ENCODE assay signal across 15 cellular contexts in the genomic region with DNA sequence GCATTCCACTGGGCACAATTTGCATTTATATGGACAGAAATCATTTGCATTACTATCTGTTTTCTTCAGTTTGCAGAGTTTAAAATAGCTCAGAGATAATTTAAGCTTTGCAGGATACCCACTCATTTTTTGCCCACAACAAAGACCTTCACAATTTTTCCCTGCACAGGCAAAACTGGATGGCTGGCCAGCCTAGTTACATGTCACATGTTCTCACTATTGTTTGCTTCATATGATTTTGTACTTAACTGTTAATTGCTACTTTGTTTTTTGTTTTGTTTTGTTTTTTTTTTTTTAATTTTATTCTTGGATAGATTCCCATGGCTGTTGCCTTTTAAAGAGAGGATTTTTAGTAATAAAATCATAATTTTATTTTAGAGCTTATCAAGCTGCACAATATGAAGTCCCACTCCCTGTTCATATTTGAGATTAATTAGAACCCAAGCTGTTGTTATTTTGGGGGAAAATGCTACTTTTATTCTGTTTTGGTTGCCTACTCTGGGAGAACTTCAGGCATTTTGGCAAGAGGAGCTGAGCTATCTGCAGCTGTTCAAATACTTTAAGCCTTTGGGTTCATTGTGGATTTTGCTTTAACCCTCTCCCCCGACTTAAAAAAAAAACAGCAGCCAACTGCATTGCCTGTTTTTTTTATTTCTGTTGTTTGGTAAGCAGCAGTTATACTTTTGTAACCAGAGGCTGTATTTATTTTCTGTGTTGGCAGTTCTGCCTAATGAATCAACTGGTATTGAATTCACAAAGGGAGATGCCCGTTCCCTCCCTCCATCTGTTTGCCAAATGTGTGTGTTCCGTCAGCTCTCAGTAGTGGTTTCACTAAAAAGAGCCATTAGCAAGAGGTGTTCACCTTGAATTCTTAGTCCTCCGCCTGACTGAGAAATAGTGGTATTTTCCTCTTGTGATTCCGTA.
DNase-seq lines count a peak whose midpoint lies in the region; ATAC-seq and TF ChIP-seq lines count a peak whose summit lies in the region.
"Had no signal": no experiment of that assay in that cellular context is flagged by ENCODE, and none has a peak within 500 bp of the region (broad histone marks: within the 10 kb centered on the region; RNA-seq: fewer than 3 reads in every experiment).

No MANE protein-coding gene starts in this region.

- DNase-seq in H9 = no peak
- peak; percentile 76 for DNase-seq in NCI-H2029 treated with DMSO at 0.1 percent for 48 hours (lab: John Stamatoyannopoulos, UW)
- peak; percentile 14 to 38 (median 27) for DNase-seq in body of pancreas
- DNase-seq in pons (ENCODE audit: low spot score) = peak; percentile 27
- DNase-seq in GM13976 (ENCODE audit: low spot score) = no peak
- DNase-seq in OCI-LY7 (ENCODE audit: low spot score) = no peak
- DNase-seq: activated CD8-positive, alpha-beta memory T cell treated with anti-CD3 and anti-CD28 coated beads, Interleukin-2, amount 50 U/mL, for 48 hours; amniotic stem cell; Calu3; effector CD8-positive, alpha-beta T cell; head of caudate nucleus; stimulated activated naive CD4-positive, alpha-beta T cell treated with Interleukin-2 at 50 U/mL for 16 hours had no signal

- WGBS in H9 (ENCODE audit: extremely low coverage, insufficient read length, low lambda C conversion rate) = no CpG with 5 or more reads among the region's 5 CpGs
- 19 to 26% methylated on average over 5 of the region's 5 CpGs for WGBS in body of pancreas, 2 donors

- no peak overlapping the region for H2BK20ac ChIP-seq in H9 (ENCODE audit: low read depth, low read length, poor library complexity, severe bottlenecking)

- H4K20me1 ChIP-seq in H9 (ENCODE audit: control insufficient read depth, insufficient read depth, insufficient read length) (no peaks in the 10 kb centered on the region), OCI-LY7 (ENCODE audit: insufficient read depth, low read length) (no peaks in the 10 kb centered on the region)

- TF ChIP-seq CTCF in H9 (conservative IDR thresholded peaks at IDR 0.05) (no peak), body of pancreas (IDR thresholded peaks at IDR 0.05) (no peak), GM13976 (IDR thresholded peaks at IDR 0.05; ENCODE audit: borderline replicate concordance, control extremely low read depth, extremely low read depth, insufficient read depth, missing control alignments) (no peak), OCI-LY7 (conservative IDR thresholded peaks at IDR 0.05; ENCODE audit: low read length) (no peak)

- no peak for TF ChIP-seq POLR2A in body of pancreas (IDR thresholded peaks at IDR 0.05)

- in situ Hi-C loops in GM13976 (cut with MboI; ENCODE audit: low sequenced_read_pairs, unreplicated experiment) = no loop called here

- H3K23ac ChIP-seq in H9 (ENCODE audit: insufficient read length, low read depth, low read length) = no peak overlapping the region

- POLR2A ChIA-PET in OCI-LY7 (lab: Charles Lee) = interaction anchor here (0.7 to 1.0 kb wide), 2 partner anchors 11 to 42 kb away, joined by 3 to 4 read pairs; no protein-coding TSS in a partner anchor

- no peak overlapping the region for H2BK15ac ChIP-seq in H9 (ENCODE audit: low read depth, low read length)

- no peak overlapping the region for H3T11ph ChIP-seq in H9 (ENCODE audit: low read length)

- H4K5ac ChIP-seq in H9 (ENCODE audit: insufficient read length, low read depth, low read length) = no peak overlapping the region

- intact Hi-C loops in body of pancreas (cut with DNase I) (no loop called here), OCI-LY7 (cut with micrococcal nuclease; ENCODE audit: unreplicated experiment) (no loop called here)

- no peaks in the 10 kb centered on the region for H3K27me3 Mint-ChIP-seq in H9 (ENCODE audit: low read depth)

- no peak overlapping the region for H3K56ac ChIP-seq in H9 (ENCODE audit: insufficient read length, low read depth, low read length)

- H3K36me3 ChIP-seq in body of pancreas (replicated peaks in 1 of 2; ENCODE audit: insufficient read depth in 1 of 2, low read depth in 2 of 2) (no peaks in the 10 kb centered on the region), OCI-LY7 (ENCODE audit: insufficient read depth, low read length) (no peaks in the 10 kb centered on the region)

- H2BK5ac ChIP-seq in H9 (ENCODE audit: insufficient read length, low read length) = no peak overlapping the region

- H2AFZ ChIP-seq in H9 (ENCODE audit: low read length) = no peak overlapping the region
- no peak overlapping the region for H2AFZ ChIP-seq in OCI-LY7 (ENCODE audit: low read length)

- H3K36me3 Mint-ChIP-seq in H9 (ENCODE audit: insufficient read depth in 1 of 3, low read depth in 3 of 3) = peaks cover 8 to 20% (median 15%) of the 10 kb centered on the region in 3 experiments; a peak in 6 of 7 replicates

- no peak overlapping the region for H3K4me3 ChIP-seq in body of pancreas
- no peak overlapping the region for H3K4me3 ChIP-seq in OCI-LY7 (ENCODE audit: low read depth, low read length, poor library complexity, severe bottlenecking)
- H3K4me3 ChIP-seq: SK-N-MC had no signal

- H3K18ac ChIP-seq in H9 (ENCODE audit: insufficient read length, low read depth, low read length) = no peak overlapping the region

- H4K8ac ChIP-seq in H9 (replicated peaks; ENCODE audit: insufficient read length, low read depth, low read length) = no peak overlapping the region

- H3K9me3 ChIP-seq in H9 (ENCODE audit: control insufficient read depth, low read depth, low read length) = no peaks in the 10 kb centered on the region
- no peaks in the 10 kb centered on the region for H3K9me3 ChIP-seq in body of pancreas
- H3K9me3 ChIP-seq in OCI-LY7 (ENCODE audit: low read length) = no peaks in the 10 kb centered on the region

- H3K9me2 ChIP-seq in OCI-LY7 (ENCODE audit: insufficient read depth, low read length) = no peaks in the 10 kb centered on the region

- H3K79me1 ChIP-seq in H9 (ENCODE audit: insufficient read depth, low read depth, low read length, poor library complexity, severe bottlenecking) = no peaks in the 10 kb centered on the region

- H4K91ac ChIP-seq in H9 (ENCODE audit: insufficient read length, low read depth, low read length) = no peak overlapping the region

- no peak overlapping the region for H3K14ac ChIP-seq in H9 (ENCODE audit: insufficient read depth, low read length)

- H3K79me2 ChIP-seq in H9 (ENCODE audit: insufficient read depth, low read length) = no peaks in the 10 kb centered on the region
- no peaks in the 10 kb centered on the region for H3K79me2 ChIP-seq in OCI-LY7 (ENCODE audit: insufficient read depth, low read depth, low read length)

- H3K4me1 Mint-ChIP-seq in H9 = peaks cover 29 to 33% of the 10 kb centered on the region in 2 experiments

- no peak overlapping the region for H3K4ac ChIP-seq in H9 (ENCODE audit: low read depth, low read length)

- no peak overlapping the region for H2BK12ac ChIP-seq in H9 (ENCODE audit: insufficient read length, low read depth, low read length)

- H3K23me2 ChIP-seq in H9 (ENCODE audit: insufficient read length, low read depth, low read length, poor library complexity, severe bottlenecking) = no peaks in the 10 kb centered on the region

- no peak overlapping the region for H2AK5ac ChIP-seq in H9 (ENCODE audit: insufficient read length, low read length)

- H3K4me2 ChIP-seq in H9 (ENCODE audit: insufficient read depth, insufficient read length, low read length) (no peak overlapping the region), OCI-LY7 (ENCODE audit: low read length) (no peak overlapping the region)

- CTCF ChIA-PET in OCI-LY7 (lab: Charles Lee; ENCODE audit: unreplicated experiment) = no interaction called here

- no TSS peak for BruUV-seq in OCI-LY7 (replicated peaks; lab: Mats Ljungman, UMichigan)

- 0 out of 2 replicates have a peak, but pooled peaks cover 5% of the 10 kb centered on the region for H3K4me1 ChIP-seq in H9 (ENCODE audit: insufficient read depth, low read length)
- H3K4me1 ChIP-seq in body of pancreas = peaks cover 3% of the 10 kb centered on the region
- H3K4me1 ChIP-seq in OCI-LY7 (ENCODE audit: insufficient read depth, low read length, poor library complexity, severe bottlenecking) = no peaks in the 10 kb centered on the region

- peak overlapping the region; percentile 47 to 92 (median 73); a peak in 6 of 7 replicates for H3K27ac Mint-ChIP-seq in H9

- H3K9ac ChIP-seq in H9 (ENCODE audit: extremely low read depth, insufficient read length, low read length) = no peak overlapping the region

- H3K9me3 Mint-ChIP-seq in H9 = no peaks in the 10 kb centered on the region; a peak in 1 of 5 replicates

- ATAC-seq in body of pancreas (peak; percentile 78), GM21423 (IDR thresholded peaks at IDR 0.05; ENCODE audit: unreplicated experiment) (no peak)

- no peak overlapping the region for H2BK120ac ChIP-seq in H9 (ENCODE audit: low read depth, low read length, poor library complexity, severe bottlenecking)

- H3K27me3 ChIP-seq in H9 (ENCODE audit: insufficient read depth, low read length) (no peaks in the 10 kb centered on the region), body of pancreas (no peaks in the 10 kb centered on the region)

- H3K27ac ChIP-seq in H9 (ENCODE audit: insufficient read length, low read depth, low read length) (no peak overlapping the region), body of pancreas (peak overlapping the region; percentile 9 to 60 (median 50)), OCI-LY7 (ENCODE audit: low read depth, low read length, poor library complexity, severe bottlenecking) (no peak overlapping the region)
- H3K27ac ChIP-seq: SK-N-MC, VCaP had no signal

- H3K4me3 Mint-ChIP-seq in H9 = no peak overlapping the region

Comparison
In these comparisons a context has a peak if more than half of its experiments do, and no peak if none do; other contexts are left out.
1. DNase-seq: peak in NCI-H2029 treated with DMSO at 0.1 percent for 48 hours (single experiment), body of pancreas (4 of 4) and pons (single experiment); none in H9 (single experiment), GM13976 (single experiment) and OCI-LY7 (single experiment).
2. H3K27ac ChIP-seq: peak in body of pancreas (4 of 4); none in H9 (single experiment) and OCI-LY7 (single experiment).